20 cellular contexts compared by ENCODE assay signal in the genomic region with DNA sequence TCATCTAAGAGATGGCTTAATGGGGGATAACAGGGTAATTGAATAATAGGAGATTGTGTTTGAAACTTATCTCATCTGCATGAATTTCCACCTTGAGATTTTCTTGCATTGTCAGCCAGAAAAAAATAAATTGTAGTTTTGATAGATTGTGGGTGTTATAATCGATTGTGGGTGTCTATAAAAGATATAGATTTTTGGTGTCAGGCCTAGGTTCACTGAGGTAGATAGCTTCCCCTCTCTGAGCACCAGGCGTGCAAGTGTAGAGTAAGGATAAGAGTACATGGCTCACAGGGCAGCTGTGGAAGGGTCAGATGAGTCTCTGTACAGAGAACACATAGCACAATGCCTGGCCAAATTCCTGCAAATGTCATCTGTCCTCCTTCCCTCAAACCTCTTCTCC.
DNase-seq lines count a peak whose midpoint lies in the region; ATAC-seq and TF ChIP-seq lines count a peak whose summit lies in the region.
"Had no signal": no experiment of that assay in that cellular context is flagged by ENCODE, and none has a peak within 500 bp of the region (broad histone marks: within the 10 kb centered on the region; RNA-seq: fewer than 3 reads in every experiment).

No MANE protein-coding gene starts in this region.

- H3K4me3 Mint-ChIP-seq in T-helper 2 cell treated with Interferon-gamma antibody and Interleukin-4, amounts not matched to agents 5 μg/mL and 100 μg/mL, for 36 hours, result peak overlapping the region; percentile 8
- H3K4me3 Mint-ChIP-seq in activated naive CD8-positive, alpha-beta T cell treated with anti-CD3 and anti-CD28 coated beads for 36 hours, result no peak overlapping the region
- H3K4me3 Mint-ChIP-seq in natural killer cell, result peak overlapping the region; percentile 18
- H3K4me3 Mint-ChIP-seq: neural crest cell had no signal

- peaks cover 19% of the 10 kb centered on the region for H3K36me3 Mint-ChIP-seq in T-helper 2 cell treated with Interferon-gamma antibody and Interleukin-4, amounts not matched to agents 5 μg/mL and 100 μg/mL, for 36 hours (ENCODE audit: low read depth)
- no peaks in the 10 kb centered on the region for H3K36me3 Mint-ChIP-seq in activated naive CD8-positive, alpha-beta T cell treated with anti-CD3 and anti-CD28 coated beads for 36 hours
- H3K36me3 Mint-ChIP-seq in natural killer cell, result no peaks in the 10 kb centered on the region

- intact Hi-C loops in natural killer cell (cut with micrococcal nuclease), result loop anchor here (1.0 to 10.0 kb wide), 3 partner anchors 66 to 1152 kb away; no protein-coding TSS in a partner anchor

- peak overlapping the region; percentile 78 for H3K27ac Mint-ChIP-seq in T-helper 2 cell treated with Interferon-gamma antibody and Interleukin-4, amounts not matched to agents 5 μg/mL and 100 μg/mL, for 36 hours
- peak overlapping the region; percentile 89 for H3K27ac Mint-ChIP-seq in activated naive CD8-positive, alpha-beta T cell treated with anti-CD3 and anti-CD28 coated beads for 36 hours
- H3K27ac Mint-ChIP-seq in natural killer cell, result peak overlapping the region; percentile 98 to 99

- peak overlapping the region; percentile 38 for H3K27ac ChIP-seq in HL-60 (replicated peaks)
- H3K27ac ChIP-seq: C4-2B, psoas muscle had no signal

- no peak for ATAC-seq in natural killer cell
- ATAC-seq: psoas muscle had no signal

- H3K9me3 Mint-ChIP-seq in T-helper 2 cell treated with Interferon-gamma antibody and Interleukin-4, amounts not matched to agents 5 μg/mL and 100 μg/mL, for 36 hours, result no peaks in the 10 kb centered on the region
- H3K9me3 Mint-ChIP-seq in activated naive CD8-positive, alpha-beta T cell treated with anti-CD3 and anti-CD28 coated beads for 36 hours, result no peaks in the 10 kb centered on the region
- H3K9me3 Mint-ChIP-seq in natural killer cell, result no peaks in the 10 kb centered on the region
- H3K9me3 Mint-ChIP-seq: neural crest cell had no signal

- H3K27me3 ChIP-seq in HL-60 (ENCODE audit: insufficient read depth, poor library complexity, severe bottlenecking), result no peaks in the 10 kb centered on the region
- H3K27me3 ChIP-seq: tibial nerve had no signal

- no peak overlapping the region for H3K4me3 ChIP-seq in HL-60 (replicated peaks; ENCODE audit: insufficient read depth, low read length)
- H3K4me3 ChIP-seq: coronary artery, psoas muscle, tibial nerve had no signal

- H3K27me3 Mint-ChIP-seq in T-helper 2 cell treated with Interferon-gamma antibody and Interleukin-4, amounts not matched to agents 5 μg/mL and 100 μg/mL, for 36 hours (ENCODE audit: low read depth), result no peaks in the 10 kb centered on the region
- H3K27me3 Mint-ChIP-seq in activated naive CD8-positive, alpha-beta T cell treated with anti-CD3 and anti-CD28 coated beads for 36 hours, result no peaks in the 10 kb centered on the region
- H3K27me3 Mint-ChIP-seq in natural killer cell (ENCODE audit: low read depth in 2 of 2), result no peaks in the 10 kb centered on the region

- DNase-seq in T-helper 2 cell treated with Interferon-gamma antibody and Interleukin-4, amounts not matched to agents 5 μg/mL and 100 μg/mL, for 36 hours (ENCODE audit: low spot score), result no peak
- DNase-seq in T-helper 2 cell (no peak), HL-60 (ENCODE audit: low read depth in 1 of 2, low spot score in 1 of 2) (no peak), natural killer cell (no peak), DMS153 (lab: John Stamatoyannopoulos, UW) (no peak), NCI-H345 treated with DMSO at 0.1 percent for 48 hours (lab: John Stamatoyannopoulos, UW; ENCODE audit: unreplicated experiment) (no peak), NCI-H128 (lab: John Stamatoyannopoulos, UW; ENCODE audit: unreplicated experiment) (no peak)
- no peak for DNase-seq in activated naive CD8-positive, alpha-beta T cell treated with anti-CD3 and anti-CD28 coated beads for 36 hours
- DNase-seq: 8988T; DMS79 treated with DMSO at 0.1 percent for 48 hours; foreskin fibroblast; hypothalamus; NCI-H146; NCI-H2227 treated with DMSO at 0.1 percent for 48 hours; psoas muscle; stimulated activated CD4-positive, alpha-beta T cell treated with anti-CD3 and anti-CD28 coated beads, Interleukin-12 subunit alpha, Interleukin-12 subunit beta, amount 100 ng/mL, for 4 hours had no signal

- TF ChIP-seq CTCF in HL-60 (IDR thresholded peaks at IDR 0.05; ENCODE audit: insufficient read depth, low read length), result no peak
- no peak for TF ChIP-seq CTCF in natural killer cell (IDR thresholded peaks at IDR 0.05)

- H3K4me1 Mint-ChIP-seq in T-helper 2 cell treated with Interferon-gamma antibody and Interleukin-4, amounts not matched to agents 5 μg/mL and 100 μg/mL, for 36 hours (ENCODE audit: low read depth), result peaks cover 68% of the 10 kb centered on the region
- H3K4me1 Mint-ChIP-seq in activated naive CD8-positive, alpha-beta T cell treated with anti-CD3 and anti-CD28 coated beads for 36 hours, result peaks cover 38% of the 10 kb centered on the region
- peaks cover 68 to 71% of the 10 kb centered on the region in 2 donors for H3K4me1 Mint-ChIP-seq in natural killer cell
